In the genomic region with DNA sequence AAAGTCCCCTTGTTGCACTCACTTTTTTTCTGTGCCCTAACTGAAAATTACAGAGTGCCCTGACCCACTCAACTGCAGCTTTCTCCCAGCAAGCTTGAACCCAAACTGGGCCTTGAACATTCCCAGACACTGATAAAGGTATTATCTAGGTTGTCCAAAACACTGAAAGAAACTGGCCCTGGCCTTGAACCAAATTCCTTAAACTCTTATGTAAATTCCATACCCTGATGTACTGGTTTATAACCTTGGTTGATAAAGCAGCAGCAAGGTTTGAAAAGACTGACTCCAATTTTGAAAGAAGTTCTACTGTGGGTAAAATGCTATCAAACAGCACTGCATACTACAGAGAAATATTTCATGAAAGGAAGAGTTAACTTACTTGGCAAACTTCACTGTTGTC, we compare ENCODE assay signal across 16 cellular contexts.
DNase-seq lines count a peak whose midpoint lies in the region; ATAC-seq and TF ChIP-seq lines count a peak whose summit lies in the region.
"Had no signal": no experiment of that assay in that cellular context is flagged by ENCODE, and none has a peak within 500 bp of the region (broad histone marks: within the 10 kb centered on the region; RNA-seq: fewer than 3 reads in every experiment).

No MANE protein-coding gene starts in this region.

- no peaks in the 10 kb centered on the region for H4K20me1 ChIP-seq in mammary epithelial cell (ENCODE audit: insufficient read depth, low read length)

- H3K9me3 ChIP-seq in cardiac muscle cell (ENCODE audit: low read depth) (no peaks in the 10 kb centered on the region), mammary epithelial cell (replicated peaks; ENCODE audit: insufficient read depth, low read length) (no peaks in the 10 kb centered on the region)
- H3K9me3 ChIP-seq: Caco-2 had no signal

- H3K56ac ChIP-seq in mesendoderm (ENCODE audit: low read length) = no peak overlapping the region

- H3K4me3 Mint-ChIP-seq in activated CD4-positive, alpha-beta memory T cell treated with anti-CD3 and anti-CD28 coated beads, Interleukin-2, amount 10 ng/mL, durations not matched to agents 7 days and 5 days = no peak overlapping the region
- H3K4me3 Mint-ChIP-seq: CD14-positive monocyte; CD8-positive, alpha-beta T cell had no signal

- no peak overlapping the region for H3K27ac ChIP-seq in cardiac muscle cell
- H3K27ac ChIP-seq in mesendoderm (ENCODE audit: low read depth, low read length) = no peak overlapping the region
- H3K27ac ChIP-seq in mammary epithelial cell (ENCODE audit: insufficient read depth, low read depth, low read length) = no peak overlapping the region
- H3K27ac ChIP-seq: 22Rv1, GM23248 had no signal

- no peak overlapping the region for H4K5ac ChIP-seq in mesendoderm (ENCODE audit: low read length)

- H3K79me1 ChIP-seq in mesendoderm (ENCODE audit: low read length) = no peaks in the 10 kb centered on the region

- no peak overlapping the region for H3K23ac ChIP-seq in mesendoderm (ENCODE audit: low read length)

- no peaks in the 10 kb centered on the region for H3K27me3 Mint-ChIP-seq in activated CD4-positive, alpha-beta memory T cell treated with anti-CD3 and anti-CD28 coated beads, Interleukin-2, amount 10 ng/mL, durations not matched to agents 7 days and 5 days

- H3K9ac ChIP-seq in mesendoderm (ENCODE audit: low read length) (no peak overlapping the region), mammary epithelial cell (ENCODE audit: insufficient read depth, low read length) (no peak overlapping the region)
- H3K9ac ChIP-seq: GM23248 had no signal

- BruUV-seq in mammary epithelial cell (replicated peaks; lab: Mats Ljungman, UMichigan) = no TSS peak

- POLR2A ChIA-PET in activated CD4-positive, alpha-beta memory T cell treated with anti-CD3 and anti-CD28 coated beads, Interleukin-2, amount 10 ng/mL, durations not matched to agents 7 days and 5 days (lab: Charles Lee) = no interaction called here

- no peak overlapping the region for H2BK15ac ChIP-seq in mesendoderm (replicated peaks; ENCODE audit: low read depth)

- H4K8ac ChIP-seq in mesendoderm (ENCODE audit: low read depth, low read length) = no peak overlapping the region

- no peak overlapping the region for H2AK5ac ChIP-seq in mesendoderm (ENCODE audit: low read length)

- TF ChIP-seq CTCF in cardiac muscle cell (IDR thresholded peaks at IDR 0.05; ENCODE audit: low read depth, low read length) (no peak), choroid plexus epithelial cell (conservative IDR thresholded peaks at IDR 0.05; ENCODE audit: low read depth, low read length) (no peak), mammary epithelial cell (conservative IDR thresholded peaks at IDR 0.05 in 1 of 2, IDR thresholded peaks at IDR 0.05 in 1 of 2; ENCODE audit: extremely low read depth in 1 of 2, insufficient read depth in 1 of 2, low read depth in 1 of 2, low read length in 2 of 2) (no peak)

- H3K36me3 ChIP-seq in cardiac muscle cell = no peaks in the 10 kb centered on the region
- no peaks in the 10 kb centered on the region for H3K36me3 ChIP-seq in mesendoderm (ENCODE audit: control insufficient read depth, insufficient read depth, low read length)
- no peaks in the 10 kb centered on the region for H3K36me3 ChIP-seq in mammary epithelial cell (ENCODE audit: insufficient read depth, low read length)

- H2AFZ ChIP-seq in mammary epithelial cell (ENCODE audit: low read depth, low read length) = no peak overlapping the region
- H2AFZ ChIP-seq: GM23248 had no signal

- dilution Hi-C loops in mammary epithelial cell (cut with HindIII; ENCODE audit: low sequenced_read_pairs) = no loop called here

- H3K4me3 ChIP-seq in cardiac muscle cell (no peak overlapping the region), choroid plexus epithelial cell (ENCODE audit: low read depth, low read length) (no peak overlapping the region), mesendoderm (ENCODE audit: low read length) (no peak overlapping the region), mammary epithelial cell (replicated peaks in 1 of 3; ENCODE audit: insufficient read depth in 1 of 3, low read depth in 2 of 3, low read length in 3 of 3) (no peak overlapping the region)
- H3K4me3 ChIP-seq: GM23248 had no signal

- H3K4me1 ChIP-seq in cardiac muscle cell (ENCODE audit: low read depth) (no peaks in the 10 kb centered on the region), mesendoderm (ENCODE audit: control insufficient read depth, low read depth, low read length) (no peaks in the 10 kb centered on the region), mammary epithelial cell (ENCODE audit: insufficient read depth, low read length) (no peaks in the 10 kb centered on the region)
- H3K4me1 ChIP-seq: Caco-2 had no signal

- ATAC-seq in Right ventricle myocardium inferior = no peak
- ATAC-seq in GM19328 (IDR thresholded peaks at IDR 0.05; ENCODE audit: unreplicated experiment) = no peak
- no peak for ATAC-seq in HG03095 (IDR thresholded peaks at IDR 0.05; ENCODE audit: unreplicated experiment)
- ATAC-seq: CD8-positive, alpha-beta T cell had no signal

- intact Hi-C loops in Right ventricle myocardium inferior (cut with DNase I) (no loop called here), mammary epithelial cell (cut with micrococcal nuclease) (no loop called here)

- no peak overlapping the region for H3K27ac Mint-ChIP-seq in activated CD4-positive, alpha-beta memory T cell treated with anti-CD3 and anti-CD28 coated beads, Interleukin-2, amount 10 ng/mL, durations not matched to agents 7 days and 5 days
- H3K27ac Mint-ChIP-seq: CD14-positive monocyte; CD8-positive, alpha-beta T cell had no signal

- in situ Hi-C loops in mammary epithelial cell (cut with MboI; ENCODE audit: low sequenced_read_pairs in 2 of 2) = no loop called here

- H3K4me2 ChIP-seq in mesendoderm (ENCODE audit: low read length) (no peak overlapping the region), mammary epithelial cell (ENCODE audit: insufficient read depth, low read depth, low read length) (no peak overlapping the region)

- CTCF ChIA-PET in mammary epithelial cell (lab: Charles Lee; ENCODE audit: low non-redundant PET) = no interaction called here
- CTCF ChIA-PET in activated CD4-positive, alpha-beta memory T cell treated with anti-CD3 and anti-CD28 coated beads, Interleukin-2, amount 10 ng/mL, durations not matched to agents 7 days and 5 days (lab: Charles Lee) = no interaction called here

- H2BK120ac ChIP-seq in mesendoderm (ENCODE audit: low read depth, low read length) = no peak overlapping the region

- H3K4me1 Mint-ChIP-seq in activated CD4-positive, alpha-beta memory T cell treated with anti-CD3 and anti-CD28 coated beads, Interleukin-2, amount 10 ng/mL, durations not matched to agents 7 days and 5 days = no peaks in the 10 kb centered on the region
- H3K4me1 Mint-ChIP-seq: CD14-positive monocyte had no signal

- H3K18ac ChIP-seq in mesendoderm (ENCODE audit: low read length) = no peak overlapping the region

- peak; percentile 4 to 63 for DNase-seq in cardiac muscle cell (ENCODE audit: low read depth in 1 of 2, low spot score in 1 of 2)
- DNase-seq in Right ventricle myocardium inferior (ENCODE audit: missing footprints) = no peak
- DNase-seq in choroid plexus epithelial cell (ENCODE audit: low read depth) = peak; percentile 3
- peak; percentile 10 for DNase-seq in mesendoderm
- no peak for DNase-seq in mammary epithelial cell
- no peak for DNase-seq in activated CD4-positive, alpha-beta memory T cell treated with anti-CD3 and anti-CD28 coated beads, Interleukin-2, amount 10 ng/mL, durations not matched to agents 7 days and 5 days
- DNase-seq: Caco-2; CD8-positive, alpha-beta T cell; DND-41; GF-D8; GM23248; H7 had no signal

- H3K27me3 ChIP-seq in cardiac muscle cell (no peaks in the 10 kb centered on the region), mesendoderm (ENCODE audit: insufficient read depth, low read length, poor library complexity) (no peaks in the 10 kb centered on the region), mammary epithelial cell (ENCODE audit: insufficient read depth, low read length) (no peaks in the 10 kb centered on the region)

- no peak overlapping the region for H3K4ac ChIP-seq in mesendoderm (ENCODE audit: low read depth, low read length)

- H3K36me3 Mint-ChIP-seq in activated CD4-positive, alpha-beta memory T cell treated with anti-CD3 and anti-CD28 coated beads, Interleukin-2, amount 10 ng/mL, durations not matched to agents 7 days and 5 days (ENCODE audit: low read depth) = no peaks in the 10 kb centered on the region
- H3K36me3 Mint-ChIP-seq: CD14-positive monocyte; CD8-positive, alpha-beta T cell had no signal

- H3K79me2 ChIP-seq in mesendoderm (ENCODE audit: control insufficient read depth, insufficient read depth, low read length) = no peaks in the 10 kb centered on the region
- H3K79me2 ChIP-seq in mammary epithelial cell (ENCODE audit: insufficient read depth, low read length) = no peaks in the 10 kb centered on the region

- no peaks in the 10 kb centered on the region for H3K9me3 Mint-ChIP-seq in activated CD4-positive, alpha-beta memory T cell treated with anti-CD3 and anti-CD28 coated beads, Interleukin-2, amount 10 ng/mL, durations not matched to agents 7 days and 5 days
- H3K9me3 Mint-ChIP-seq: CD14-positive monocyte; CD8-positive, alpha-beta T cell had no signal

- no peak overlapping the region for H2BK5ac ChIP-seq in mesendoderm (ENCODE audit: low read length)

Comparison
In these comparisons a context has a peak if more than half of its experiments do, and no peak if none do; other contexts are left out.
1. DNase-seq: peak in cardiac muscle cell (2 of 2), choroid plexus epithelial cell (single experiment) and mesendoderm (single experiment); none in Right ventricle myocardium inferior (single experiment), mammary epithelial cell (single experiment) and activated CD4-positive, alpha-beta memory T cell treated with anti-CD3 and anti-CD28 coated beads, Interleukin-2, amount 10 ng/mL, durations not matched to agents 7 days and 5 days (single experiment).